In genomic region chr12:131915000-131915689, GRCh38 we compare ENCODE assay signal across 23 cellular contexts. TPM values are rescaled to one million over a fixed set of nuclear protein-coding genes. Genes with fewer than 3 reads are reported as not detected.
DNase-seq lines count a peak whose midpoint lies in the region; ATAC-seq, FAIRE-seq and TF ChIP-seq lines count a peak whose summit lies in the region.
"Had no signal": no experiment of that assay in that cellular context is flagged by ENCODE, and none has a peak within 500 bp of the region (broad histone marks: within the 10 kb centered on the region; RNA-seq: fewer than 3 reads in every experiment).

No MANE protein-coding gene starts in this region.

- no peak for TF ChIP-seq RAD21 in K562 (CRISPR knock-in tag; conservative IDR thresholded peaks at IDR 0.05 in 1 of 2, IDR thresholded peaks at IDR 0.05 in 1 of 2)

- no peak for TF ChIP-seq CTCF in heart left ventricle (IDR thresholded peaks at IDR 0.05)
- no peak for TF ChIP-seq CTCF in K562 (IDR thresholded peaks at IDR 0.05 in 2 of 3, conservative IDR thresholded peaks at IDR 0.05 in 1 of 3; ENCODE audit: insufficient read depth in 2 of 3, low read depth in 1 of 3, low read length in 3 of 3)
- no peak for TF ChIP-seq CTCF in GM20000 (IDR thresholded peaks at IDR 0.05; ENCODE audit: extremely low read depth, missing control alignments)
- TF ChIP-seq CTCF in gastrocnemius medialis (IDR thresholded peaks at IDR 0.05 in 4 of 5, conservative IDR thresholded peaks at IDR 0.05 in 1 of 5), result no peak

- peaks cover 0 to 87% (median 84%) of the 10 kb centered on the region in 9 donors for H3K36me3 ChIP-seq in heart left ventricle
- H3K36me3 ChIP-seq in K562 (ENCODE audit: control insufficient read depth, insufficient read depth, low read length), result peaks cover 18% of the 10 kb centered on the region; the same call in 2 of the 3 replicates
- H3K36me3 ChIP-seq in gastrocnemius medialis, result peaks cover 2 to 83% of the 10 kb centered on the region in 2 donors

- H3K4me1 ChIP-seq in heart left ventricle, result peaks cover 3 to 22% (median 16%) of the 10 kb centered on the region in 12 donors
- peaks cover 0 to 37% of the 10 kb centered on the region in 2 experiments; a peak in 2 of 5 replicates for H3K4me1 ChIP-seq in K562 (replicated peaks in 1 of 2; ENCODE audit: control insufficient read depth in 2 of 2, insufficient read depth in 2 of 2, low read length in 2 of 2)
- H3K4me1 ChIP-seq in gastrocnemius medialis, result peaks cover 0 to 6% of the 10 kb centered on the region in 2 donors

- no peak overlapping the region for H3K4me2 ChIP-seq in K562 (ENCODE audit: insufficient read depth, low read length)
- H3K4me2 ChIP-seq: A549, BLaER1 had no signal

- 87 to 95% (median 94%) methylated on average over 17 to 20 of the region's 20 CpGs for WGBS in heart left ventricle, 4 donors
- 87% methylated on average over 14 of the region's 20 CpGs for WGBS in K562 (ENCODE audit: insufficient coverage, low coverage, missing lambda C conversion rate)

- no peaks in the 10 kb centered on the region for H3K9me3 ChIP-seq in heart left ventricle
- H3K9me3 ChIP-seq in K562 (replicated peaks; ENCODE audit: control insufficient read depth, insufficient read depth, low read depth, low read length), result no peaks in the 10 kb centered on the region
- H3K9me3 ChIP-seq in gastrocnemius medialis, result no peaks in the 10 kb centered on the region
- H3K9me3 ChIP-seq: A549, BLaER1 had no signal

- H3K27me3 ChIP-seq in heart left ventricle, result no peaks in the 10 kb centered on the region
- no peaks in the 10 kb centered on the region for H3K27me3 ChIP-seq in K562 (ENCODE audit: control insufficient read depth in 2 of 2, insufficient read depth in 2 of 2, low read length in 2 of 2)
- H3K27me3 ChIP-seq in gastrocnemius medialis, result no peaks in the 10 kb centered on the region
- H3K27me3 ChIP-seq: BLaER1 had no signal

- no peak for FAIRE-seq in K562 (lab: Jason Lieb, UNC)
- FAIRE-seq: A549, GM12878, GM19239, H54, HepG2, HTR-8/SVneo had no signal

- peak; percentile 22 for DNase-seq in left ventricle myocardium superior
- no peak for DNase-seq in heart left ventricle
- no peak for DNase-seq in K562 (ENCODE audit: extremely low read depth in 1 of 4, low spot score in 3 of 4)
- peak; percentile 11 for DNase-seq in iPS-NIHi11 (ENCODE audit: low spot score)
- no peak for DNase-seq in GM20000 (ENCODE audit: low spot score)
- DNase-seq in activated naive CD4-positive, alpha-beta T cell (lab: John Stamatoyannopoulos, UW), result no peak
- no peak for DNase-seq in NCI-H187 treated with DMSO at 0.1 percent for 48 hours (lab: John Stamatoyannopoulos, UW)
- DNase-seq in gastrocnemius medialis, result no peak
- DNase-seq: AML-193; Calu3; CD8-positive, alpha-beta T cell; DMS79 treated with DMSO at 0.1 percent for 48 hours; GF-D8; GM23248; HCEC 1CT had no signal

- H4K20me1 ChIP-seq in K562 (replicated peaks; ENCODE audit: control insufficient read depth, insufficient read depth, low read length), result no peaks in the 10 kb centered on the region

- TF ChIP-seq EP300 in K562 (IDR thresholded peaks at IDR 0.05; ENCODE audit: low read length), result no peak

- no TSS peak for BruUV-seq in K562 (replicated peaks; lab: Mats Ljungman, UMichigan)

- no peak overlapping the region for H3K4me3 ChIP-seq in heart left ventricle
- H3K4me3 ChIP-seq in K562, result no peak overlapping the region
- H3K4me3 ChIP-seq in gastrocnemius medialis, result no peak overlapping the region
- H3K4me3 ChIP-seq: A549, BLaER1, GM12878, GM23248 had no signal

- H3K9me1 ChIP-seq in K562 (ENCODE audit: control insufficient read depth, insufficient read depth, low read length), result no peaks in the 10 kb centered on the region

- H3K27ac ChIP-seq in heart left ventricle (no peak overlapping the region), K562 (ENCODE audit: extremely low read depth, low read depth, low read length) (no peak overlapping the region), gastrocnemius medialis (no peak overlapping the region)
- H3K27ac ChIP-seq: 22Rv1, GM23248 had no signal

- H3K9ac ChIP-seq in K562 (ENCODE audit: insufficient read depth in 1 of 2, low read depth in 2 of 2, low read length in 2 of 2), result peak overlapping the region in 1 of 2 experiments; percentile 45; a peak in 1 of 4 replicates
- H3K9ac ChIP-seq: BLaER1, GM23248 had no signal

- intact Hi-C loops in left ventricle myocardium superior (cut with micrococcal nuclease), result no loop called here
- intact Hi-C loops in heart left ventricle (cut with DNase I), result no loop called here
- intact Hi-C loops in K562 (cut with micrococcal nuclease), result no loop called here
- intact Hi-C loops in gastrocnemius medialis (cut with DNase I; ENCODE audit: low total_unique reads), result no loop called here

- no peak overlapping the region for H2AFZ ChIP-seq in K562 (ENCODE audit: low read depth, low read length)
- H2AFZ ChIP-seq: GM23248 had no signal

- CTCF ChIA-PET in K562 (lab: Yijun Ruan, JAX; ENCODE audit: low intra/inter-chr PET ratio), result no interaction called here

- H3K79me2 ChIP-seq in K562 (ENCODE audit: control insufficient read depth, insufficient read depth, low read length), result no peaks in the 10 kb centered on the region

- POLR2A ChIA-PET in K562 (lab: Yijun Ruan, JAX), result interaction anchor here (0.6 kb wide), 2 partner anchors 15 to 1042 kb away, joined by 3 read pairs; no protein-coding TSS in a partner anchor

- TF ChIP-seq POLR2A in heart left ventricle (IDR thresholded peaks at IDR 0.05) (no peak), K562 (conservative IDR thresholded peaks at IDR 0.05) (no peak), gastrocnemius medialis (IDR thresholded peaks at IDR 0.05) (no peak)

- ATAC-seq in left ventricle myocardium superior (no peak), heart left ventricle (no peak), K562 (no peak), gastrocnemius medialis (no peak)
- ATAC-seq: A549; CD8-positive, alpha-beta T cell; GM12878; HepG2 had no signal

- in situ Hi-C loops in K562 (cut with MboI), result no loop called here
- in situ Hi-C loops in gastrocnemius medialis (cut with MboI; ENCODE audit: low sequenced_read_pairs in 4 of 4), result no loop called here

RNA-seq across cellular contexts. Expression of gene PUS1, which starts 13.9 kb away (rescaled TPM):
- 5.6 TPM for total RNA-seq in left ventricle myocardium superior
- total RNA-seq in heart left ventricle, result 10 to 100 TPM in 2 of 9 donors, 1 to 10 TPM in 7; 6.1 to 10.7 (median 8.1) TPM
- polyA plus RNA-seq in heart left ventricle, result 10 to 100 TPM in 1 of 2 donors, 1 to 10 TPM in 1; 8.8 to 13.5 TPM
- 97.0 and 232 TPM in 2 replicates for total RNA-seq in K562 (2011; cell fraction: chromatin; rRNA removed; ENCODE audit: low replicate concordance)
- 140 and 151 TPM in 2 replicates for total RNA-seq in K562 (2011; cell fraction: nucleolus; rRNA removed)
- total RNA-seq in K562 (2011; cell fraction: nucleoplasm; rRNA removed), result 123 and 134 TPM in 2 replicates
- 35.6 and 53.2 TPM in 2 replicates for total RNA-seq in K562 (2014; rRNA removed)
- 13.6 and 16.4 TPM in 2 replicates for total RNA-seq in K562 (2014; rRNA removed; fragmentation: Illumina TruSeq; extraction: Trizol)
- total RNA-seq in K562 (2015; rRNA removed; fragmentation: Illumina TruSeq; extraction: Trizol), result 29.7 and 30.0 TPM in 2 replicates
- total RNA-seq in K562 (2021), result 79.3 and 90.8 TPM in 2 replicates
- polyA plus RNA-seq in K562 (2011; rRNA removed), result 27.9 and 36.5 TPM in 2 replicates
- 28.1 and 41.6 TPM in 2 replicates for polyA plus RNA-seq in K562 (2011; cell fraction: cytosol; rRNA removed)
- 56.2 and 84.8 TPM in 2 replicates for polyA plus RNA-seq in K562 (2011; cell fraction: nucleus; rRNA removed)
- 37.5 and 51.4 TPM in 2 replicates for polyA plus RNA-seq in K562 (2012)
- 30.3 and 39.8 TPM in 2 replicates for polyA plus RNA-seq in K562 (2014; fragmentation: Illumina TruSeq; extraction: Trizol)
- polyA plus RNA-seq in K562 (2014; fragmentation: Nextera tagmentation; extraction: Ambion mirVana), result 1 to 10 TPM; 1.9 to 3.8 TPM
- polyA plus RNA-seq in K562 (2014; rRNA removed), result 71.4 and 73.4 TPM in 2 replicates
- 16.8 and 21.8 TPM in 2 replicates for polyA minus RNA-seq in K562 (2011; rRNA and poly(A)+ RNA removed)
- 30.8 and 32.0 TPM in 2 replicates for polyA minus RNA-seq in K562 (2011; cell fraction: cytosol; rRNA and poly(A)+ RNA removed)
- polyA minus RNA-seq in K562 (2011; cell fraction: nucleus; rRNA and poly(A)+ RNA removed), result 27.3 and 32.4 TPM in 2 replicates
- 10 to 100 TPM; 10.4 to 29.0 (median 12.2) TPM for total RNA-seq in gastrocnemius medialis

RNA-seq across cellular contexts. Expression of gene ULK1, which starts 20.7 kb away (rescaled TPM):
- total RNA-seq in left ventricle myocardium superior, result 64.0 TPM
- total RNA-seq in heart left ventricle, result 10 to 100 TPM; 21.9 to 56.0 (median 42.4) TPM
- polyA plus RNA-seq in heart left ventricle, result 10 to 100 TPM; 23.0 to 24.7 TPM
- total RNA-seq in K562 (2011; cell fraction: chromatin; rRNA removed; ENCODE audit: low replicate concordance), result 40.7 and 125 TPM in 2 replicates
- 72.5 and 83.8 TPM in 2 replicates for total RNA-seq in K562 (2011; cell fraction: nucleolus; rRNA removed)
- 47.5 and 50.5 TPM in 2 replicates for total RNA-seq in K562 (2011; cell fraction: nucleoplasm; rRNA removed)
- 4.2 and 5.6 TPM in 2 replicates for total RNA-seq in K562 (2014; rRNA removed)
- 0.83 and 0.98 TPM in 2 replicates for total RNA-seq in K562 (2014; rRNA removed; fragmentation: Illumina TruSeq; extraction: Trizol)
- total RNA-seq in K562 (2015; rRNA removed; fragmentation: Illumina TruSeq; extraction: Trizol), result 2.0 and 3.6 TPM in 2 replicates
- 17.3 and 29.4 TPM in 2 replicates for total RNA-seq in K562 (2021)
- polyA plus RNA-seq in K562 (2011; rRNA removed), result 3.2 and 6.2 TPM in 2 replicates
- 2.1 and 4.1 TPM in 2 replicates for polyA plus RNA-seq in K562 (2011; cell fraction: cytosol; rRNA removed)
- 62.1 and 86.4 TPM in 2 replicates for polyA plus RNA-seq in K562 (2011; cell fraction: nucleus; rRNA removed)
- 12.1 and 39.2 TPM in 2 replicates for polyA plus RNA-seq in K562 (2012)
- 2.5 and 9.1 TPM in 2 replicates for polyA plus RNA-seq in K562 (2014; fragmentation: Illumina TruSeq; extraction: Trizol)
- polyA plus RNA-seq in K562 (2014; fragmentation: Nextera tagmentation; extraction: Ambion mirVana), result under 1 TPM; 0.15 to 0.29 TPM
- polyA plus RNA-seq in K562 (2014; rRNA removed), result 13.2 and 16.9 TPM in 2 replicates
- polyA minus RNA-seq in K562 (2011; rRNA and poly(A)+ RNA removed), result 1.3 and 1.8 TPM in 2 replicates
- polyA minus RNA-seq in K562 (2011; cell fraction: cytosol; rRNA and poly(A)+ RNA removed), result 3.1 and 11.4 TPM in 2 replicates
- polyA minus RNA-seq in K562 (2011; cell fraction: nucleus; rRNA and poly(A)+ RNA removed), result 15.5 and 15.9 TPM in 2 replicates
- total RNA-seq in gastrocnemius medialis, result 10 to 100 TPM; 27.9 to 81.2 (median 48.6) TPM

RNA-seq across cellular contexts. Expression of gene EP400, which starts 34.6 kb away (rescaled TPM):
- total RNA-seq in left ventricle myocardium superior (14.8 TPM), heart left ventricle (10 to 100 TPM; 10.3 to 27.8 (median 18.3) TPM), K562 (2014; rRNA removed) (7.7 and 12.2 TPM in 2 replicates), K562 (2014; rRNA removed; fragmentation: Illumina TruSeq; extraction: Trizol) (7.0 TPM in 2 replicates), K562 (2015; rRNA removed; fragmentation: Illumina TruSeq; extraction: Trizol) (6.9 and 8.1 TPM in 2 replicates), K562 (2021) (49.2 and 58.0 TPM in 2 replicates), gastrocnemius medialis (10 to 100 TPM; 11.9 to 17.4 (median 15.0) TPM)
- polyA plus RNA-seq in heart left ventricle (10 to 100 TPM in 1 of 2 donors, 1 to 10 TPM in 1; 9.8 to 10.5 TPM), K562 (2011; rRNA removed) (6.5 and 8.3 TPM in 2 replicates), K562 (2014; fragmentation: Illumina TruSeq; extraction: Trizol) (29.8 and 32.3 TPM in 2 replicates), K562 (2014; fragmentation: Nextera tagmentation; extraction: Ambion mirVana) (1 to 10 TPM; 4.5 to 6.7 TPM), K562 (2014; rRNA removed) (22.2 and 23.5 TPM in 2 replicates)
- 149 and 175 TPM in 2 replicates for total RNA-seq in K562 (2011; cell fraction: chromatin; rRNA removed; ENCODE audit: low replicate concordance)
- 61.2 and 71.2 TPM in 2 replicates for total RNA-seq in K562 (2011; cell fraction: nucleolus; rRNA removed)
- total RNA-seq in K562 (2011; cell fraction: nucleoplasm; rRNA removed), result 111 and 165 TPM in 2 replicates
- polyA plus RNA-seq in K562 (2011; cell fraction: cytosol; rRNA removed), result 5.4 and 6.5 TPM in 2 replicates
- 38.0 and 44.2 TPM in 2 replicates for polyA plus RNA-seq in K562 (2011; cell fraction: nucleus; rRNA removed)
- polyA plus RNA-seq in K562 (2012), result 27.7 and 40.7 TPM in 2 replicates
- 13.1 and 16.0 TPM in 2 replicates for polyA minus RNA-seq in K562 (2011; rRNA and poly(A)+ RNA removed)
- 17.0 and 23.8 TPM in 2 replicates for polyA minus RNA-seq in K562 (2011; cell fraction: cytosol; rRNA and poly(A)+ RNA removed)
- 18.7 and 27.0 TPM in 2 replicates for polyA minus RNA-seq in K562 (2011; cell fraction: nucleus; rRNA and poly(A)+ RNA removed)

Comparison
In these comparisons a context has a peak if more than half of its experiments do, and no peak if none do; other contexts are left out.
1. DNase-seq: peak in left ventricle myocardium superior (single experiment) and iPS-NIHi11 (single experiment); none in heart left ventricle (0 of 5), K562 (0 of 4), GM20000 (single experiment), activated naive CD4-positive, alpha-beta T cell (0 of 4), NCI-H187 treated with DMSO at 0.1 percent for 48 hours (single experiment) and gastrocnemius medialis (0 of 2).